Comparison of ENCODE assay signal across 19 cellular contexts in genomic region chr16:49516382-49517036, GRCh38.
DNase-seq lines count a peak whose midpoint lies in the region; ATAC-seq and TF ChIP-seq lines count a peak whose summit lies in the region.
"Had no signal": no experiment of that assay in that cellular context is flagged by ENCODE, and none has a peak within 500 bp of the region (broad histone marks: within the 10 kb centered on the region; RNA-seq: fewer than 3 reads in every experiment).

No MANE protein-coding gene starts in this region.

- DNase-seq in chondrocyte (ENCODE audit: low spot score) (peak; percentile 48), left lobe of liver (ENCODE audit: low spot score) (no peak), gastrocnemius medialis (peak in 1 of 2 donors; percentile 68), prostate gland (ENCODE audit: low spot score) (no peak), NCI-H2029 treated with DMSO at 0.1 percent for 48 hours (lab: John Stamatoyannopoulos, UW) (no peak)
- DNase-seq: ACHN; BE2C; C1 segment of cervical spinal cord; CD4-positive, CD25-positive, alpha-beta regulatory T cell; CD8-positive, alpha-beta memory T cell; COR-L47; GM23248; IMR-90 had no signal

- TF ChIP-seq CTCF in HEK293 (tag by site-specific recombination; IDR thresholded peaks at IDR 0.05) (no peak), chondrocyte (IDR thresholded peaks at IDR 0.05) (no peak), gastrocnemius medialis (IDR thresholded peaks at IDR 0.05 in 4 of 5, conservative IDR thresholded peaks at IDR 0.05 in 1 of 5) (no peak), prostate gland (IDR thresholded peaks at IDR 0.05) (no peak)

- no peaks in the 10 kb centered on the region for H3K9me3 Mint-ChIP-seq in chondrocyte (ENCODE audit: low read depth)

- H3K4me1 ChIP-seq in HEK293 (ENCODE audit: control insufficient read depth, insufficient read depth, low read length), result no peaks in the 10 kb centered on the region
- H3K4me1 ChIP-seq in gastrocnemius medialis, result peaks cover 11 to 17% of the 10 kb centered on the region in 2 donors
- no peaks in the 10 kb centered on the region for H3K4me1 ChIP-seq in prostate gland (replicated peaks)

- H3K4me1 Mint-ChIP-seq in chondrocyte (ENCODE audit: low read depth), result no peaks in the 10 kb centered on the region
- H3K4me1 Mint-ChIP-seq: CD4-positive, CD25-positive, alpha-beta regulatory T cell; CD8-positive, alpha-beta memory T cell had no signal

- peak; percentile 50 for ATAC-seq in left lobe of liver
- ATAC-seq in gastrocnemius medialis, result peak; percentile 75 to 89
- no peak for ATAC-seq in HG02938 (IDR thresholded peaks at IDR 0.05; ENCODE audit: unreplicated experiment)
- ATAC-seq in HG03460 (IDR thresholded peaks at IDR 0.05; ENCODE audit: unreplicated experiment), result no peak
- ATAC-seq: HCT116, K562 had no signal

- intact Hi-C loops in gastrocnemius medialis (cut with DNase I; ENCODE audit: low total_unique reads) (no loop called here), prostate gland (cut with DNase I) (no loop called here)

- H3K36me3 Mint-ChIP-seq in chondrocyte (ENCODE audit: low read depth), result no peaks in the 10 kb centered on the region
- H3K36me3 Mint-ChIP-seq: CD4-positive, CD25-positive, alpha-beta regulatory T cell; CD8-positive, alpha-beta memory T cell had no signal

- in situ Hi-C loops in gastrocnemius medialis (cut with MboI; ENCODE audit: low sequenced_read_pairs in 4 of 4), result no loop called here

- no peak overlapping the region for H3K4me3 Mint-ChIP-seq in chondrocyte (ENCODE audit: unreplicated experiment)
- H3K4me3 Mint-ChIP-seq: CD4-positive, CD25-positive, alpha-beta regulatory T cell had no signal

- POLR2A ChIA-PET in HEK293 (lab: Yijun Ruan, JAX), result no interaction called here

- 68% methylated on average over 8 of the region's 8 CpGs for WGBS in prostate gland

- H3K27me3 ChIP-seq in gastrocnemius medialis, result no peaks in the 10 kb centered on the region
- H3K27me3 ChIP-seq in prostate gland (replicated peaks; ENCODE audit: insufficient read depth), result no peaks in the 10 kb centered on the region
- H3K27me3 ChIP-seq: BE2C had no signal

- no peak overlapping the region for H3K27ac Mint-ChIP-seq in chondrocyte (ENCODE audit: unreplicated experiment)
- H3K27ac Mint-ChIP-seq: CD8-positive, alpha-beta memory T cell had no signal

- CTCF ChIA-PET in HEK293 (lab: Yijun Ruan, JAX), result no interaction called here

- H3K27ac ChIP-seq in HEK293 (ENCODE audit: extremely low read depth, low read depth, low read length), result no peak overlapping the region
- peak overlapping the region in 2 of 4 donors; percentile 18 to 54 for H3K27ac ChIP-seq in gastrocnemius medialis
- H3K27ac ChIP-seq in prostate gland, result no peak overlapping the region
- H3K27ac ChIP-seq: GM23248, HL-60 had no signal

- H3K9me3 ChIP-seq in HEK293 (ENCODE audit: control insufficient read depth, insufficient read depth, low read depth, low read length), result no peaks in the 10 kb centered on the region
- no peaks in the 10 kb centered on the region for H3K9me3 ChIP-seq in gastrocnemius medialis
- no peaks in the 10 kb centered on the region for H3K9me3 ChIP-seq in prostate gland
- H3K9me3 ChIP-seq: BE2C had no signal

- no peaks in the 10 kb centered on the region for H3K36me3 ChIP-seq in HEK293 (ENCODE audit: control insufficient read depth in 2 of 2, insufficient read depth in 1 of 2, low read length in 2 of 2)
- H3K36me3 ChIP-seq in gastrocnemius medialis, result no peaks in the 10 kb centered on the region
- no peaks in the 10 kb centered on the region for H3K36me3 ChIP-seq in prostate gland
- H3K36me3 ChIP-seq: BE2C had no signal

- no peak for TF ChIP-seq POLR2A in gastrocnemius medialis (IDR thresholded peaks at IDR 0.05)
- no peak for TF ChIP-seq POLR2A in prostate gland (IDR thresholded peaks at IDR 0.05)

- H3K4me3 ChIP-seq in HEK293 (ENCODE audit: low read depth, low read length) (no peak overlapping the region), gastrocnemius medialis (no peak overlapping the region), prostate gland (no peak overlapping the region)
- H3K4me3 ChIP-seq: GM23248, K562 had no signal

- H3K27me3 Mint-ChIP-seq in chondrocyte (ENCODE audit: low read depth), result no peaks in the 10 kb centered on the region
- H3K27me3 Mint-ChIP-seq: CD4-positive, CD25-positive, alpha-beta regulatory T cell; CD8-positive, alpha-beta memory T cell had no signal

TF ChIP-seq in HEK293, 187 proteins besides CTCF, POLR2A, EP300 and RAD21:
- TF ChIP-seq MEIS1 (CRISPR knock-in tag; IDR thresholded peaks at IDR 0.05; ENCODE audit: borderline replicate concordance) (no peak), ZBTB6 (tag by site-specific recombination; IDR thresholded peaks at IDR 0.05) (no peak), SCRT2 (tag by site-specific recombination; IDR thresholded peaks at IDR 0.05) (0 out of 2 replicates have a peak, but pooled peaks have one; percentile 24)

Comparison
In these comparisons a context has a peak if more than half of its experiments do, and no peak if none do; other contexts are left out.
1. ATAC-seq: peak in left lobe of liver (single experiment) and gastrocnemius medialis (2 of 2); none in HG02938 (single experiment) and HG03460 (single experiment).